ENCODE assay signal across 19 cellular contexts in the genomic region with DNA sequence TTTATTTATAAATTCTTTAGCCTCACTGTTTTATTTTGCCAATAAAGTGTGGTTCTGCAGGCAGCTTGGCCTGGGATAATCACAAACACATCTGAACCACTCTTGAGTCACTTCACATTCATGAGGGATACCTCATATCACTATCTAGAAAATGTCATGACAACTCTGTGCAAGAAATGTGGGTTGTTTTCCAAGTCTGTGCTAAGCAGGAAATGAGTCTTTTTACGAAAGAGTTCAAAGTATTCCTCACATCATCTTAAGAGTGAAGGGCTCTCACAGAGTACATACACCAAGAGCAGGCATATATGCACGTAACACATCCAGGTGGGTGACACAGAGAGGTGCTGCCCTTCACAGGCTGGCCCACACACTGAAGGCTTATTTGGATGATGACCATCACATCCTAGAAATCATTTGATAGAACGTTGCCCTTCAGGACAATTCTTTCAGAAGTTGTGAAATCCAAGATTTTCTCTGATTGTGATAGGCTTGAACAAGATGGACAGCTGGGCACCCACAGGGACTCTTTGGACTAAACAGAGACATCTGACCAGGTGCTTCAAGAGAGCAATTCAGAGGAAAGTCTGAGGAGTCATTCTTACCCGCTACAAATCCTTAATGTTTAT.
DNase-seq lines count a peak whose midpoint lies in the region; ATAC-seq and TF ChIP-seq lines count a peak whose summit lies in the region.
"Had no signal": no experiment of that assay in that cellular context is flagged by ENCODE, and none has a peak within 500 bp of the region (broad histone marks: within the 10 kb centered on the region; RNA-seq: fewer than 3 reads in every experiment).

No MANE protein-coding gene starts in this region.

- peaks cover 4% of the 10 kb centered on the region for H3K9me3 Mint-ChIP-seq in activated CD8-positive, alpha-beta T cell treated with anti-CD3 and anti-CD28 coated beads, Interleukin-2, amount 10 ng/mL, durations not matched to agents 7 days and 5 days (ENCODE audit: insufficient read depth)
- H3K9me3 Mint-ChIP-seq: stimulated activated naive CD8-positive, alpha-beta T cell treated with anti-CD3 and anti-CD28 coated beads, Interleukin-15, Interleukin-2, amounts not matched to agents 100 ng/mL and 50 ng/mL, for 24 hours had no signal

- H3K36me3 Mint-ChIP-seq in activated CD8-positive, alpha-beta T cell treated with anti-CD3 and anti-CD28 coated beads, Interleukin-2, amount 10 ng/mL, durations not matched to agents 7 days and 5 days (ENCODE audit: low read depth): no peaks in the 10 kb centered on the region

- peak; percentile 68 for ATAC-seq in foreskin keratinocyte
- no peak for ATAC-seq in Right ventricle myocardium superior (ENCODE audit: poor library complexity)
- no peak for ATAC-seq in HG03457 (IDR thresholded peaks at IDR 0.05; ENCODE audit: unreplicated experiment)
- no peak for ATAC-seq in activated CD8-positive, alpha-beta T cell treated with anti-CD3 and anti-CD28 coated beads, Interleukin-2, amount 10 ng/mL, durations not matched to agents 7 days and 5 days
- ATAC-seq: T-helper 17 cell had no signal

- intact Hi-C loops in Right ventricle myocardium superior (cut with DNase I): no loop called here

- H3K4me3 ChIP-seq in AG04450 (ENCODE audit: low read depth, low read length): no peak overlapping the region
- no peak overlapping the region for H3K4me3 ChIP-seq in astrocyte of the cerebellum (ENCODE audit: low read depth, low read length)
- H3K4me3 ChIP-seq: adrenal gland had no signal

- no peaks in the 10 kb centered on the region for H3K27me3 Mint-ChIP-seq in activated CD8-positive, alpha-beta T cell treated with anti-CD3 and anti-CD28 coated beads, Interleukin-2, amount 10 ng/mL, durations not matched to agents 7 days and 5 days (ENCODE audit: low read depth)
- H3K27me3 Mint-ChIP-seq: stimulated activated naive CD8-positive, alpha-beta T cell treated with anti-CD3 and anti-CD28 coated beads, Interleukin-15, Interleukin-2, amounts not matched to agents 100 ng/mL and 50 ng/mL, for 24 hours; T-helper 17 cell had no signal

- no peak overlapping the region for H3K27ac Mint-ChIP-seq in activated CD8-positive, alpha-beta T cell treated with anti-CD3 and anti-CD28 coated beads, Interleukin-2, amount 10 ng/mL, durations not matched to agents 7 days and 5 days
- H3K27ac Mint-ChIP-seq: stimulated activated naive CD8-positive, alpha-beta T cell treated with anti-CD3 and anti-CD28 coated beads, Interleukin-15, Interleukin-2, amounts not matched to agents 100 ng/mL and 50 ng/mL, for 24 hours; T-helper 17 cell had no signal

- in situ Hi-C loops in astrocyte of the cerebellum (cut with HindIII; ENCODE audit: low sequenced_read_pairs): no loop called here

- H3K27me3 ChIP-seq in AG04450 (ENCODE audit: control insufficient read depth, insufficient read depth, low read length) (no peaks in the 10 kb centered on the region), foreskin keratinocyte (peaks cover 2% of the 10 kb centered on the region)
- H3K27me3 ChIP-seq: adrenal gland, neutrophil had no signal

- CTCF ChIA-PET in AG04450 (lab: Charles Lee): interaction anchor here (0.6 kb wide), 1 partner anchor 776 kb away, joined by 3 read pairs; no protein-coding TSS in a partner anchor
- CTCF ChIA-PET in activated CD8-positive, alpha-beta T cell treated with anti-CD3 and anti-CD28 coated beads, Interleukin-2, amount 10 ng/mL, durations not matched to agents 7 days and 5 days (lab: Charles Lee): no interaction called here

- no peaks in the 10 kb centered on the region for H3K9me3 ChIP-seq in AG04450 (ENCODE audit: control insufficient read depth, insufficient read depth, low read length)
- H3K9me3 ChIP-seq: adrenal gland, neutrophil had no signal

- TF ChIP-seq CTCF in AG04450 (IDR thresholded peaks at IDR 0.05; ENCODE audit: low read depth, low read length): no peak
- TF ChIP-seq CTCF in astrocyte of the cerebellum (IDR thresholded peaks at IDR 0.05; ENCODE audit: low read depth, low read length, missing control alignments): no peak
- no peak for TF ChIP-seq CTCF in foreskin keratinocyte (conservative IDR thresholded peaks at IDR 0.05)

- peak; percentile 24 for DNase-seq in AG04450 (ENCODE audit: low read depth, low spot score)
- peak; percentile 86 for DNase-seq in HT1080 (ENCODE audit: low read depth)
- peak; percentile 53 for DNase-seq in astrocyte of the cerebellum (ENCODE audit: low read depth)
- DNase-seq in foreskin keratinocyte: peak; percentile 32 to 70
- no peak for DNase-seq in NCI-H1048 (lab: John Stamatoyannopoulos, UW)
- DNase-seq in Right ventricle myocardium superior: no peak
- no peak for DNase-seq in activated CD8-positive, alpha-beta T cell treated with anti-CD3 and anti-CD28 coated beads, Interleukin-2, amount 10 ng/mL, durations not matched to agents 7 days and 5 days
- DNase-seq: activated T-cell treated with anti-CD3 and anti-CD28 coated beads, Interleukin-2, amount 50 U/mL, for 48 hours; adrenal gland; islet precursor cell; midbrain; NCI-H1694 treated with DMSO at 0.1 percent for 48 hours; NCI-H526; small intestine; T-helper 17 cell had no signal

- H3K4me1 Mint-ChIP-seq in activated CD8-positive, alpha-beta T cell treated with anti-CD3 and anti-CD28 coated beads, Interleukin-2, amount 10 ng/mL, durations not matched to agents 7 days and 5 days (ENCODE audit: low read depth): no peaks in the 10 kb centered on the region
- H3K4me1 Mint-ChIP-seq: T-helper 17 cell had no signal

- POLR2A ChIA-PET in AG04450 (lab: Yijun Ruan, JAX): no interaction called here
- POLR2A ChIA-PET in activated CD8-positive, alpha-beta T cell treated with anti-CD3 and anti-CD28 coated beads, Interleukin-2, amount 10 ng/mL, durations not matched to agents 7 days and 5 days (lab: Charles Lee): no interaction called here

- no peak overlapping the region for H3K4me3 Mint-ChIP-seq in activated CD8-positive, alpha-beta T cell treated with anti-CD3 and anti-CD28 coated beads, Interleukin-2, amount 10 ng/mL, durations not matched to agents 7 days and 5 days
- H3K4me3 Mint-ChIP-seq: stimulated activated naive CD8-positive, alpha-beta T cell treated with anti-CD3 and anti-CD28 coated beads, Interleukin-15, Interleukin-2, amounts not matched to agents 100 ng/mL and 50 ng/mL, for 24 hours; T-helper 17 cell had no signal

- H3K4me1 ChIP-seq in foreskin keratinocyte: no peaks in the 10 kb centered on the region
- H3K4me1 ChIP-seq: adrenal gland had no signal

- H3K27ac ChIP-seq in AG04450 (ENCODE audit: low read depth, low read length) (no peak overlapping the region), foreskin keratinocyte (no peak overlapping the region)
- H3K27ac ChIP-seq: adrenal gland, neutrophil, RWPE1 had no signal

Comparison
In these comparisons a context has a peak if more than half of its experiments do, and no peak if none do; other contexts are left out.
1. DNase-seq: peak in AG04450 (single experiment), HT1080 (single experiment), astrocyte of the cerebellum (single experiment) and foreskin keratinocyte (2 of 2); none in NCI-H1048 (single experiment), Right ventricle myocardium superior (single experiment) and activated CD8-positive, alpha-beta T cell treated with anti-CD3 and anti-CD28 coated beads, Interleukin-2, amount 10 ng/mL, durations not matched to agents 7 days and 5 days (single experiment).